In genomic region chr17:27541326-27542023, GRCh38 we compare ENCODE assay signal across 15 cellular contexts.
DNase-seq lines count a peak whose midpoint lies in the region; ATAC-seq and TF ChIP-seq lines count a peak whose summit lies in the region.
"Had no signal": no experiment of that assay in that cellular context is flagged by ENCODE, and none has a peak within 500 bp of the region (broad histone marks: within the 10 kb centered on the region; RNA-seq: fewer than 3 reads in every experiment).

No MANE protein-coding gene starts in this region.

- peak overlapping the region; percentile 69 for H3K4me3 ChIP-seq in adipocyte (ENCODE audit: low read length)
- no peak overlapping the region for H3K4me3 ChIP-seq in thyroid gland (replicated peaks in 1 of 3)
- H3K4me3 ChIP-seq: ascending aorta, SK-N-MC had no signal

- no peak overlapping the region for H3K9ac ChIP-seq in adipocyte (ENCODE audit: low read length)

- H3K27me3 ChIP-seq in adipocyte (replicated peaks; ENCODE audit: control insufficient read depth, insufficient read depth, low read length) (no peaks in the 10 kb centered on the region), layer of hippocampus (ENCODE audit: control insufficient read depth, insufficient read depth, low read length) (no peaks in the 10 kb centered on the region), thyroid gland (no peaks in the 10 kb centered on the region)
- H3K27me3 ChIP-seq: ascending aorta had no signal

- H3K36me3 Mint-ChIP-seq in activated CD4-positive, alpha-beta T cell treated with anti-CD3 and anti-CD28 coated beads, Interleukin-2, amount 10 ng/mL, durations not matched to agents 7 days and 5 days (ENCODE audit: low read depth), result no peaks in the 10 kb centered on the region
- no peaks in the 10 kb centered on the region for H3K36me3 Mint-ChIP-seq in activated T-cell treated with anti-CD3 and anti-CD28 coated beads, Interleukin-2, amount 50 U/mL, for 4 hours (ENCODE audit: insufficient read depth)

- H3K36me3 ChIP-seq in adipocyte (ENCODE audit: control insufficient read depth, insufficient read depth, low read length, severe bottlenecking), result no peaks in the 10 kb centered on the region
- H3K36me3 ChIP-seq in thyroid gland, result no peaks in the 10 kb centered on the region
- H3K36me3 ChIP-seq: ascending aorta had no signal

- intact Hi-C loops in thyroid gland (cut with DNase I), result no loop called here

- H3K27ac ChIP-seq in layer of hippocampus (ENCODE audit: low read depth, low read length) (peak overlapping the region; percentile 84), thyroid gland (peak overlapping the region; percentile 74 to 92 (median 88))
- H3K27ac ChIP-seq: SK-N-MC had no signal

- no peak for DNase-seq in activated CD4-positive, alpha-beta T cell treated with anti-CD3 and anti-CD28 coated beads, Interleukin-2, amount 10 ng/mL, durations not matched to agents 7 days and 5 days
- no peak for DNase-seq in activated CD4-positive, alpha-beta T cell treated with anti-CD3 and anti-CD28 coated beads for 1 hour
- DNase-seq in adipocyte (ENCODE audit: low read depth), result no peak
- no peak for DNase-seq in thyroid gland
- no peak for DNase-seq in NK-92 (lab: John Stamatoyannopoulos, UW; ENCODE audit: unreplicated experiment)
- no peak for DNase-seq in activated T-cell treated with anti-CD3 and anti-CD28 coated beads, Interleukin-2, amount 50 U/mL, for 4 hours
- DNase-seq: effector memory CD4-positive, alpha-beta T cell; H9; NCI-H2029 treated with DMSO at 0.1 percent for 48 hours; stimulated activated CD4-positive, alpha-beta T cell treated with anti-CD3 and anti-CD28 coated beads, Interleukin-4, amount 100 ng/mL, for 4 hours; stimulated activated naive B cell treated with anti-CD40 and anti-IgM and Interleukin-4, amounts not matched to agents 10 μg/mL and 1 μg/mL and 100 μg/mL, for 72 hours had no signal

- CTCF ChIA-PET in activated CD4-positive, alpha-beta T cell treated with anti-CD3 and anti-CD28 coated beads, Interleukin-2, amount 10 ng/mL, durations not matched to agents 7 days and 5 days (lab: Charles Lee), result interaction anchor here (1.2 to 1.7 kb wide), 2 partner anchors 10 to 69 kb away, joined by 4 read pairs; no protein-coding TSS in a partner anchor

- WGBS in thyroid gland, 2 donors, result 73 to 74% methylated on average over 5 of the region's 5 CpGs

- no peak for TF ChIP-seq CTCF in thyroid gland (IDR thresholded peaks at IDR 0.05)

- peak overlapping the region; percentile 20 for H3K27ac Mint-ChIP-seq in activated CD4-positive, alpha-beta T cell treated with anti-CD3 and anti-CD28 coated beads, Interleukin-2, amount 10 ng/mL, durations not matched to agents 7 days and 5 days

- H3K9me3 ChIP-seq in adipocyte (ENCODE audit: control insufficient read depth, low read length) (no peaks in the 10 kb centered on the region), thyroid gland (no peaks in the 10 kb centered on the region)
- H3K9me3 ChIP-seq: ascending aorta had no signal

- H3K4me1 ChIP-seq in adipocyte (ENCODE audit: control insufficient read depth, insufficient read depth, low read length), result peaks cover 19% of the 10 kb centered on the region
- H3K4me1 ChIP-seq in thyroid gland, result peaks cover 47 to 66% of the 10 kb centered on the region in 2 donors

- TF ChIP-seq POLR2A in thyroid gland (IDR thresholded peaks at IDR 0.05), result no peak

- peaks cover 72% of the 10 kb centered on the region for H3K4me1 Mint-ChIP-seq in activated CD4-positive, alpha-beta T cell treated with anti-CD3 and anti-CD28 coated beads, Interleukin-2, amount 10 ng/mL, durations not matched to agents 7 days and 5 days
- peaks cover 48% of the 10 kb centered on the region for H3K4me1 Mint-ChIP-seq in activated T-cell treated with anti-CD3 and anti-CD28 coated beads, Interleukin-2, amount 50 U/mL, for 4 hours (ENCODE audit: low read depth)

- ATAC-seq in GM18502 (IDR thresholded peaks at IDR 0.05; ENCODE audit: poor library complexity, unreplicated experiment), result no peak
- ATAC-seq in activated T-cell treated with anti-CD3 and anti-CD28 coated beads, Interleukin-2, amount 50 U/mL, for 4 hours, result no peak
- ATAC-seq: stimulated activated naive B cell treated with anti-CD40 and anti-IgM and Interleukin-4, amounts not matched to agents 10 μg/mL and 1 μg/mL and 100 μg/mL, for 72 hours had no signal

- POLR2A ChIA-PET in activated CD4-positive, alpha-beta T cell treated with anti-CD3 and anti-CD28 coated beads, Interleukin-2, amount 10 ng/mL, durations not matched to agents 7 days and 5 days (lab: Charles Lee), result no interaction called here

- H3K9me3 Mint-ChIP-seq in activated CD4-positive, alpha-beta T cell treated with anti-CD3 and anti-CD28 coated beads, Interleukin-2, amount 10 ng/mL, durations not matched to agents 7 days and 5 days, result no peaks in the 10 kb centered on the region
- H3K9me3 Mint-ChIP-seq in activated T-cell treated with anti-CD3 and anti-CD28 coated beads, Interleukin-2, amount 50 U/mL, for 4 hours, result no peaks in the 10 kb centered on the region
- H3K9me3 Mint-ChIP-seq: H9; stimulated activated naive B cell treated with anti-CD40 and anti-IgM and Interleukin-4, amounts not matched to agents 10 μg/mL and 1 μg/mL and 100 μg/mL, for 72 hours had no signal

- no peaks in the 10 kb centered on the region for H3K27me3 Mint-ChIP-seq in activated CD4-positive, alpha-beta T cell treated with anti-CD3 and anti-CD28 coated beads, Interleukin-2, amount 10 ng/mL, durations not matched to agents 7 days and 5 days
- no peaks in the 10 kb centered on the region for H3K27me3 Mint-ChIP-seq in activated T-cell treated with anti-CD3 and anti-CD28 coated beads, Interleukin-2, amount 50 U/mL, for 4 hours (ENCODE audit: low read depth)
- H3K27me3 Mint-ChIP-seq: stimulated activated naive B cell treated with anti-CD40 and anti-IgM and Interleukin-4, amounts not matched to agents 10 μg/mL and 1 μg/mL and 100 μg/mL, for 72 hours had no signal

- H3K4me3 Mint-ChIP-seq in activated CD4-positive, alpha-beta T cell treated with anti-CD3 and anti-CD28 coated beads, Interleukin-2, amount 10 ng/mL, durations not matched to agents 7 days and 5 days, result no peak overlapping the region
- no peak overlapping the region for H3K4me3 Mint-ChIP-seq in activated T-cell treated with anti-CD3 and anti-CD28 coated beads, Interleukin-2, amount 50 U/mL, for 4 hours
- H3K4me3 Mint-ChIP-seq: H9; stimulated activated naive B cell treated with anti-CD40 and anti-IgM and Interleukin-4, amounts not matched to agents 10 μg/mL and 1 μg/mL and 100 μg/mL, for 72 hours had no signal
